ENCODE assay signal across 1 cellular context in the genomic region with DNA sequence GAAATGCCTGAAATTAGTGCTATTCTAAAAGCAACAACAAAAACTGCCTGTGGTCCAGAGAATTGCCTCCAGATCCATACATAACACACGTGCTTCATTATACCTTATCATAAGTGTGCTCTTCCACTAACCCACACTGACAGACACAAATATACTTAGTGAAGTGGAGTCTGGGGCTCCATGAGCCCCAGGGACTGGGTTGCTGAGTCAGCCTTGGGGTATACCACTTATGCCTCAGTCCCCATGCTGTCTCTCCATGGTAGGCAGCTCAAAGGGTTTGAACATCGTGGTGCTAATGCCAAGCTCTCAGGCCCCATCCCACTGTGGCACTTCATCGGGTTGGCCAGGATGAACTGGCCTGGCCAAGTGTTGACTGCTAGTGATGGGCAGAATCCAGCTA.
TF ChIP-seq lines count a peak whose summit lies in the region.

No MANE protein-coding gene starts in this region.

TF ChIP-seq in GM23338, 12 proteins besides CTCF, POLR2A, EP300 and RAD21 (continued from another document):
- TF ChIP-seq ZNF331 (CRISPR knock-in tag; IDR thresholded peaks at IDR 0.05; ENCODE audit: low read depth), result no peak
- no peak for TF ChIP-seq EZH2phosphoT487 (IDR thresholded peaks at IDR 0.05; ENCODE audit: unreplicated experiment)
